14 cellular contexts compared by ENCODE assay signal in genomic region chr12:49223122-49223521, GRCh38. TPM values are rescaled to one million over a fixed set of nuclear protein-coding genes. Genes with fewer than 3 reads are reported as not detected.
A peak's percentile ranks its signal among the peaks of the same experiment; 100 is the strongest.
DNase-seq lines count a peak whose midpoint lies in the region; ATAC-seq, FAIRE-seq and TF ChIP-seq lines count a peak whose summit lies in the region.
"Had no signal": no experiment of that assay in that cellular context is flagged by ENCODE, and none has a peak within 500 bp of the region (broad histone marks: within the 10 kb centered on the region; RNA-seq: fewer than 3 reads in every experiment).

No MANE protein-coding gene starts in this region.

- H3K27me3 ChIP-seq in heart right ventricle (no peaks in the 10 kb centered on the region), endothelial cell of umbilical vein (ENCODE audit: control insufficient read depth in 2 of 2, insufficient read depth in 2 of 2, low read length in 2 of 2) (no peaks in the 10 kb centered on the region), vagina (no peaks in the 10 kb centered on the region)

- H3K4me3 Mint-ChIP-seq in osteocyte (ENCODE audit: unreplicated experiment): no peak overlapping the region
- H3K4me3 Mint-ChIP-seq: central memory CD8-positive, alpha-beta T cell had no signal

- TF ChIP-seq POLR2A in endothelial cell of umbilical vein (IDR thresholded peaks at IDR 0.05; ENCODE audit: low read depth, low read length): no peak
- TF ChIP-seq POLR2A in vagina (IDR thresholded peaks at IDR 0.05): no peak

- POLR2A ChIA-PET in endothelial cell of umbilical vein (lab: Charles Lee): interaction anchor here (0.6 to 1.7 kb wide), 5 partner anchors 10 to 100 kb away, joined by 3 to 13 read pairs (median 4); partner anchors contain the start of gene TUBA1B

- dilution Hi-C loops in endothelial cell of umbilical vein (cut with MboI; ENCODE audit: extremely low pct_ligation_motif_present, low sequenced_read_pairs): no loop called here

- H3K9ac ChIP-seq in endothelial cell of umbilical vein (replicated peaks; ENCODE audit: extremely low read depth, insufficient read depth, low read length): no peak overlapping the region

- intact Hi-C loops in heart right ventricle (cut with DNase I): no loop called here
- intact Hi-C loops in left ventricle myocardium superior (cut with micrococcal nuclease): no loop called here
- intact Hi-C loops in endothelial cell of umbilical vein (cut with micrococcal nuclease): no loop called here
- intact Hi-C loops in vagina (cut with DNase I): no loop called here

- BruUV-seq in endothelial cell of umbilical vein (replicated peaks; lab: Mats Ljungman, UMichigan): no TSS peak

- H3K36me3 Mint-ChIP-seq in osteocyte (ENCODE audit: unreplicated experiment): no peaks in the 10 kb centered on the region

- no peaks in the 10 kb centered on the region for H3K9me1 ChIP-seq in endothelial cell of umbilical vein (replicated peaks; ENCODE audit: control insufficient read depth, extremely low read depth, insufficient read depth, low read length)

- peaks cover 25% of the 10 kb centered on the region for H3K4me1 Mint-ChIP-seq in osteocyte (ENCODE audit: unreplicated experiment)

- no peaks in the 10 kb centered on the region for H3K9me3 Mint-ChIP-seq in osteocyte (ENCODE audit: unreplicated experiment)
- H3K9me3 Mint-ChIP-seq: central memory CD8-positive, alpha-beta T cell had no signal

- peak; percentile 62 for FAIRE-seq in endothelial cell of umbilical vein (lab: Jason Lieb, UNC)

- H2AFZ ChIP-seq in endothelial cell of umbilical vein (ENCODE audit: low read depth, low read length): peak overlapping the region; percentile 89

- peak overlapping the region; percentile 60 for H3K4me2 ChIP-seq in endothelial cell of umbilical vein (ENCODE audit: insufficient read depth, low read length)

- peaks cover 0 to 50% (median 0%) of the 10 kb centered on the region in 9 donors for H3K4me1 ChIP-seq in heart right ventricle
- H3K4me1 ChIP-seq in endothelial cell of umbilical vein (ENCODE audit: control insufficient read depth, extremely low read depth, insufficient read depth, low read length): peaks cover 5% of the 10 kb centered on the region
- H3K4me1 ChIP-seq in vagina: no peaks in the 10 kb centered on the region

- H3K27me3 Mint-ChIP-seq in osteocyte (ENCODE audit: unreplicated experiment): no peaks in the 10 kb centered on the region
- H3K27me3 Mint-ChIP-seq: central memory CD8-positive, alpha-beta T cell had no signal

- TF ChIP-seq CTCF in heart right ventricle (IDR thresholded peaks at IDR 0.05): no peak
- TF ChIP-seq CTCF in endothelial cell of umbilical vein (IDR thresholded peaks at IDR 0.05; ENCODE audit: extremely low read depth in 1 of 2, insufficient read depth in 1 of 2, low read depth in 1 of 2, low read length in 2 of 2): no peak
- TF ChIP-seq CTCF in osteocyte (IDR thresholded peaks at IDR 0.05): no peak
- no peak for TF ChIP-seq CTCF in vagina (IDR thresholded peaks at IDR 0.05)

- H3K27ac Mint-ChIP-seq in osteocyte (ENCODE audit: unreplicated experiment): peak overlapping the region; percentile 86

- DNase-seq in heart right ventricle (no peak), left ventricle myocardium superior (no peak), endothelial cell of umbilical vein (ENCODE audit: low read depth, low spot score) (no peak), osteocyte (ENCODE audit: extremely low spot score, unreplicated experiment) (no peak), vagina (ENCODE audit: extremely low spot score in 2 of 2) (no peak)
- no peak for DNase-seq in activated T-cell treated with anti-CD3 and anti-CD28 coated beads, Interleukin-2, amount 50 U/mL, for 48 hours
- no peak for DNase-seq in stimulated activated CD4-positive, alpha-beta T cell treated with anti-CD3 and anti-CD28 coated beads, Interleukin-2, amount 100 ng/mL, for 24 hours
- DNase-seq: activated CD4-positive, alpha-beta T cell treated with anti-CD3 and anti-CD28 coated beads, Interleukin-2, amount 50 U/mL, for 48 hours; activated effector memory CD4-positive, alpha-beta T cell treated with Interleukin-2 at 50 U/mL for 16 hours; NCI-H345 had no signal

- WGBS in heart right ventricle, 2 donors: 82 to 93% methylated on average over 1 of the region's 1 CpG

- H3K36me3 ChIP-seq in heart right ventricle (no peaks in the 10 kb centered on the region), endothelial cell of umbilical vein (ENCODE audit: control insufficient read depth in 2 of 2, extremely low read depth in 1 of 2, insufficient read depth in 2 of 2, low read length in 2 of 2) (no peaks in the 10 kb centered on the region), vagina (no peaks in the 10 kb centered on the region)
- H3K36me3 ChIP-seq: HAP-1 had no signal

- ATAC-seq in heart right ventricle (no peak), left ventricle myocardium superior (no peak), GM21367 (IDR thresholded peaks at IDR 0.05; ENCODE audit: unreplicated experiment) (no peak)

- H3K4me3 ChIP-seq in heart right ventricle (no peak overlapping the region), endothelial cell of umbilical vein (replicated peaks in 1 of 3; ENCODE audit: insufficient read depth in 1 of 3, low read depth in 1 of 3, low read length in 3 of 3) (no peak overlapping the region), vagina (no peak overlapping the region)
- H3K4me3 ChIP-seq: HAP-1, mucosa of descending colon had no signal

- H4K20me1 ChIP-seq in endothelial cell of umbilical vein (replicated peaks; ENCODE audit: control insufficient read depth, extremely low read depth, insufficient read depth, low read length): no peaks in the 10 kb centered on the region

- H3K27ac ChIP-seq in heart right ventricle: peak overlapping the region; percentile 56 to 89 (median 72)
- H3K27ac ChIP-seq in endothelial cell of umbilical vein (ENCODE audit: insufficient read depth, low read depth, low read length): no peak overlapping the region
- H3K27ac ChIP-seq in vagina: peak overlapping the region; percentile 55

- no peaks in the 10 kb centered on the region for H3K79me2 ChIP-seq in endothelial cell of umbilical vein (ENCODE audit: control insufficient read depth, insufficient read depth, low read length)

- H3K9me3 ChIP-seq in heart right ventricle: no peaks in the 10 kb centered on the region
- H3K9me3 ChIP-seq in endothelial cell of umbilical vein (replicated peaks; ENCODE audit: control insufficient read depth, insufficient read depth, low read length): no peaks in the 10 kb centered on the region
- no peaks in the 10 kb centered on the region for H3K9me3 ChIP-seq in vagina
- H3K9me3 ChIP-seq: HAP-1, mucosa of descending colon had no signal

- CTCF ChIA-PET in endothelial cell of umbilical vein (lab: Charles Lee): interaction anchor here (1.0 to 4.2 kb wide), 11 partner anchors 9 to 159 kb away, joined by 3 to 57 read pairs (median 7); partner anchors contain the start of gene TUBA1B

TF ChIP-seq in endothelial cell of umbilical vein, 7 proteins besides CTCF, POLR2A, EP300 and RAD21:
- TF ChIP-seq EZH2 (IDR thresholded peaks at IDR 0.05; ENCODE audit: borderline replicate concordance, low read depth, low read length, severe bottlenecking) (no peak), MYC (IDR thresholded peaks at IDR 0.05; ENCODE audit: low read depth, low read length) (no peak)

RNA-seq across cellular contexts. Expression of gene TUBA1A, which starts 34.2 kb away (rescaled TPM):
- 100 to 1,000 TPM in 8 of 10 donors, 10 to 100 TPM in 2; 93.9 to 258 (median 134) TPM for total RNA-seq in heart right ventricle
- 100 to 1,000 TPM in 1 of 2 donors, 10 to 100 TPM in 1; 45.2 to 287 TPM for polyA plus RNA-seq in heart right ventricle
- 69.9 TPM for total RNA-seq in left ventricle myocardium superior
- 701 and 740 TPM in 2 replicates for total RNA-seq in endothelial cell of umbilical vein
- polyA plus RNA-seq in endothelial cell of umbilical vein: 2,429 and 3,046 TPM in 2 replicates
- 1,553 and 1,641 TPM in 2 replicates for polyA plus RNA-seq in endothelial cell of umbilical vein (2011; cell fraction: cytosol; rRNA removed)
- polyA plus RNA-seq in endothelial cell of umbilical vein (2011; cell fraction: nucleus; rRNA removed): 917 and 1,076 TPM in 2 replicates
- polyA plus RNA-seq in endothelial cell of umbilical vein (2012): 924 and 1,060 TPM in 2 replicates
- polyA minus RNA-seq in endothelial cell of umbilical vein: 1,517 and 1,697 TPM in 2 replicates
- 2.2 TPM for polyA minus RNA-seq in endothelial cell of umbilical vein (2011; cell fraction: cytosol; rRNA and poly(A)+ RNA removed)
- 321 and 332 TPM in 2 replicates for polyA minus RNA-seq in endothelial cell of umbilical vein (2011; cell fraction: nucleus; rRNA and poly(A)+ RNA removed)
- total RNA-seq in osteocyte: 466 and 471 TPM in 2 replicates
- total RNA-seq in vagina: 236 TPM

RNA-seq across cellular contexts. Expression of gene TUBA1C, which starts 41.8 kb away (rescaled TPM):
- total RNA-seq in heart right ventricle: 100 to 1,000 TPM in 2 of 10 donors, 10 to 100 TPM in 8; 25.9 to 106 (median 53.1) TPM
- polyA plus RNA-seq in heart right ventricle: 100 to 1,000 TPM in 1 of 2 donors, 10 to 100 TPM in 1; 24.5 to 389 TPM
- 31.4 TPM for total RNA-seq in left ventricle myocardium superior
- 515 and 523 TPM in 2 replicates for total RNA-seq in endothelial cell of umbilical vein
- 2,063 and 2,352 TPM in 2 replicates for polyA plus RNA-seq in endothelial cell of umbilical vein
- polyA plus RNA-seq in endothelial cell of umbilical vein (2011; cell fraction: cytosol; rRNA removed): 1,483 and 1,881 TPM in 2 replicates
- 831 and 861 TPM in 2 replicates for polyA plus RNA-seq in endothelial cell of umbilical vein (2011; cell fraction: nucleus; rRNA removed)
- polyA plus RNA-seq in endothelial cell of umbilical vein (2012): 624 and 1,156 TPM in 2 replicates
- polyA minus RNA-seq in endothelial cell of umbilical vein: 1,491 and 1,574 TPM in 2 replicates
- polyA minus RNA-seq in endothelial cell of umbilical vein (2011; cell fraction: cytosol; rRNA and poly(A)+ RNA removed): 697 TPM
- 181 and 302 TPM in 2 replicates for polyA minus RNA-seq in endothelial cell of umbilical vein (2011; cell fraction: nucleus; rRNA and poly(A)+ RNA removed)
- total RNA-seq in osteocyte: 136 and 142 TPM in 2 replicates
- 218 TPM for total RNA-seq in vagina
